In genomic region chr18:21080576-21080975, GRCh38 we compare ENCODE assay signal across 26 cellular contexts.
"Had no signal": no experiment of that assay in that cellular context is flagged by ENCODE, and none has a peak within 500 bp of the region (broad histone marks: within the 10 kb centered on the region; RNA-seq: fewer than 3 reads in every experiment).

No MANE protein-coding gene starts in this region.

- H3K4me3 ChIP-seq: coronary artery, dorsolateral prefrontal cortex, gastrocnemius medialis, hepatocyte, psoas muscle, right atrium auricular region, suprapubic skin, tibial artery had no signal

- H3K9me3 ChIP-seq: gastrocnemius medialis, suprapubic skin, tibial artery had no signal

- H3K27me3 ChIP-seq: dorsolateral prefrontal cortex, gastrocnemius medialis, hepatocyte, right atrium auricular region, suprapubic skin, tibial artery had no signal

- H3K27ac ChIP-seq: coronary artery, dorsolateral prefrontal cortex, gastrocnemius medialis, hepatocyte, parathyroid adenoma, psoas muscle, right atrium auricular region, suprapubic skin, tibial artery, VCaP had no signal

- ATAC-seq: activated naive CD4-positive, alpha-beta T cell treated with anti-CD3 and anti-CD28 coated beads, Interleukin-2, amount 50 U/mL, for 72 hours; activated T-cell treated with anti-CD3 and anti-CD28 coated beads, Interleukin-2, amount 50 U/mL, for 72 hours; gastrocnemius medialis; left colon; psoas muscle had no signal

- H3K36me3 ChIP-seq: gastrocnemius medialis, right atrium auricular region, suprapubic skin, tibial artery had no signal

- DNase-seq: activated CD4-positive, alpha-beta T cell treated with anti-CD3 and anti-CD28 coated beads for 4 hours; activated CD4-positive, alpha-beta T cell treated with anti-CD3 and anti-CD28 coated beads, Interleukin-2, amount 50 U/mL, for 4 hours; activated naive CD4-positive, alpha-beta T cell; activated T-cell treated with anti-CD3 and anti-CD28 coated beads for 4 hours; activated T-cell treated with anti-CD3 and anti-CD28 coated beads, Interleukin-2, amount 50 U/mL, for 72 hours; anterior cingulate cortex; dorsolateral prefrontal cortex; effector memory CD4-positive, alpha-beta T cell; gastrocnemius medialis; glutamatergic neuron; kidney; left colon; mammary epithelial cell; psoas muscle; stimulated activated CD4-positive, alpha-beta T cell treated with anti-CD3 and anti-CD28 coated beads, Interleukin-15, amount 100 ng/mL, for 24 hours; stimulated activated CD4-positive, alpha-beta T cell treated with anti-CD3 and anti-CD28 coated beads, Interleukin-2, amount 100 ng/mL, for 24 hours; stimulated activated naive CD4-positive, alpha-beta T cell; tibial artery had no signal

- FAIRE-seq: bronchial epithelial cell, kidney had no signal
